Comparison of ENCODE assay signal across 22 cellular contexts in the genomic region with DNA sequence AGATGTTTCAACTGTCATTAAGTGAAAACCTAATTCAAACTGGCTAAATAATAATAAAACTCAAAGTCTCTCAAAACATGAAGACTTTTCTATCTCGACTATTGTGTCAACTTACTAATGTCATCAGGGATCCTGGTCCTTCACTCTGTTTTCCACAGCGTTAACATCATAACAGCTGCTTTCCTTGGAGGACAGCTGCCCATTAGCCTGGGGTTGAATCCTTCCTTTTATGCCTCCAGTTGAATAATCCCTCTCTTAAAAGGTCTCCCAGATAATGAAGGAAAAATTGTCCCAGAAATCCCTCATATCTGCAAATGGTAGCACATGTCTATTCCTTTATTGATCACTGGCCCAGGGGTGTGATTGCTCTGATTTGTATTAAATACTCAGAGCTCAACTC.
"Had no signal": no experiment of that assay in that cellular context is flagged by ENCODE, and none has a peak within 500 bp of the region (broad histone marks: within the 10 kb centered on the region; RNA-seq: fewer than 3 reads in every experiment).

No MANE protein-coding gene starts in this region.

- H3K36me3 ChIP-seq: left lung, right lobe of liver, uterus, WERI-Rb-1 had no signal

- H3K27ac ChIP-seq: left lung, parathyroid adenoma, right lobe of liver, testis, uterus, WERI-Rb-1 had no signal

- H3K79me2 ChIP-seq: parathyroid adenoma had no signal

- H3K4me3 ChIP-seq: left lung, right lobe of liver, smooth muscle cell, testis, uterus had no signal

- H3K27me3 Mint-ChIP-seq: activated naive CD8-positive, alpha-beta T cell treated with anti-CD3 and anti-CD28 coated beads, Interleukin-2, amount 10 ng/mL, durations not matched to agents 7 days and 5 days; activated T-cell treated with anti-CD3 and anti-CD28 coated beads, Interleukin-2, amount 50 U/mL, for 24 hours; natural killer cell treated with Interleukin-12 subunit alpha and Interleukin-12 subunit beta and Interleukin-15 and Interleukin-18, amount 100 ng/mL, for 72 hours; stimulated activated memory B cell treated with anti-CD40 and anti-IgM and Interleukin-4, amounts not matched to agents 10 μg/mL and 1 μg/mL and 100 μg/mL, for 72 hours had no signal

- H3K27ac Mint-ChIP-seq: activated naive CD4-positive, alpha-beta T cell treated with anti-CD3 and anti-CD28 coated beads for 36 hours; activated naive CD8-positive, alpha-beta T cell treated with anti-CD3 and anti-CD28 coated beads, Interleukin-2, amount 10 ng/mL, durations not matched to agents 7 days and 5 days; activated T-cell treated with anti-CD3 and anti-CD28 coated beads, Interleukin-2, amount 50 U/mL, for 24 hours; immature natural killer cell; mesothelial cell of epicardium; natural killer cell treated with Interleukin-12 subunit alpha and Interleukin-12 subunit beta and Interleukin-15 and Interleukin-18, amount 100 ng/mL, for 72 hours; stimulated activated memory B cell treated with anti-CD40 and anti-IgM and Interleukin-4, amounts not matched to agents 10 μg/mL and 1 μg/mL and 100 μg/mL, for 72 hours had no signal

- ATAC-seq: left lung; natural killer cell treated with Interleukin-12 subunit alpha and Interleukin-12 subunit beta and Interleukin-15 and Interleukin-18, amount 100 ng/mL, for 72 hours; right lobe of liver; stimulated activated memory B cell treated with anti-CD40 and anti-IgM and Interleukin-4, amounts not matched to agents 10 μg/mL and 1 μg/mL and 100 μg/mL, for 72 hours had no signal

- H3K9me3 Mint-ChIP-seq: activated naive CD4-positive, alpha-beta T cell treated with anti-CD3 and anti-CD28 coated beads for 36 hours; activated T-cell treated with anti-CD3 and anti-CD28 coated beads, Interleukin-2, amount 50 U/mL, for 24 hours; mesothelial cell of epicardium; stimulated activated memory B cell treated with anti-CD40 and anti-IgM and Interleukin-4, amounts not matched to agents 10 μg/mL and 1 μg/mL and 100 μg/mL, for 72 hours had no signal

- H3K4me3 Mint-ChIP-seq: activated naive CD4-positive, alpha-beta T cell treated with anti-CD3 and anti-CD28 coated beads for 36 hours; activated naive CD8-positive, alpha-beta T cell treated with anti-CD3 and anti-CD28 coated beads, Interleukin-2, amount 10 ng/mL, durations not matched to agents 7 days and 5 days; activated T-cell treated with anti-CD3 and anti-CD28 coated beads, Interleukin-2, amount 50 U/mL, for 24 hours; immature natural killer cell; mesothelial cell of epicardium; natural killer cell treated with Interleukin-12 subunit alpha and Interleukin-12 subunit beta and Interleukin-15 and Interleukin-18, amount 100 ng/mL, for 72 hours; stimulated activated memory B cell treated with anti-CD40 and anti-IgM and Interleukin-4, amounts not matched to agents 10 μg/mL and 1 μg/mL and 100 μg/mL, for 72 hours had no signal

- H3K4me1 ChIP-seq: left lung, parathyroid adenoma, right lobe of liver, testis, uterus had no signal

- H2AFZ ChIP-seq: parathyroid adenoma had no signal

- H3K27me3 ChIP-seq: left lung, right lobe of liver, testis, uterus had no signal

- H3K9me3 ChIP-seq: left lung, right lobe of liver, testis, uterus had no signal

- H3K36me3 Mint-ChIP-seq: activated naive CD8-positive, alpha-beta T cell treated with anti-CD3 and anti-CD28 coated beads, Interleukin-2, amount 10 ng/mL, durations not matched to agents 7 days and 5 days; immature natural killer cell; mesothelial cell of epicardium; natural killer cell treated with Interleukin-12 subunit alpha and Interleukin-12 subunit beta and Interleukin-15 and Interleukin-18, amount 100 ng/mL, for 72 hours; stimulated activated memory B cell treated with anti-CD40 and anti-IgM and Interleukin-4, amounts not matched to agents 10 μg/mL and 1 μg/mL and 100 μg/mL, for 72 hours had no signal

- H3K4me1 Mint-ChIP-seq: activated naive CD8-positive, alpha-beta T cell treated with anti-CD3 and anti-CD28 coated beads, Interleukin-2, amount 10 ng/mL, durations not matched to agents 7 days and 5 days; immature natural killer cell; mesothelial cell of epicardium; stimulated activated memory B cell treated with anti-CD40 and anti-IgM and Interleukin-4, amounts not matched to agents 10 μg/mL and 1 μg/mL and 100 μg/mL, for 72 hours had no signal

- DNase-seq: activated CD4-positive, alpha-beta T cell treated with anti-CD3 and anti-CD28 coated beads for 1 hour; activated naive CD4-positive, alpha-beta T cell treated with anti-CD3 and anti-CD28 coated beads for 36 hours; activated naive CD8-positive, alpha-beta T cell treated with anti-CD3 and anti-CD28 coated beads, Interleukin-2, amount 10 ng/mL, durations not matched to agents 7 days and 5 days; activated T-cell treated with anti-CD3 and anti-CD28 coated beads, Interleukin-2, amount 50 U/mL, for 24 hours; amniotic stem cell; cerebellar nuclear complex; cortex of kidney; foreskin fibroblast; immature natural killer cell; left lung; mammary epithelial cell; right lobe of liver; stimulated activated CD4-positive, alpha-beta T cell treated with anti-CD3 and anti-CD28 coated beads, Interleukin-15, amount 100 ng/mL, for 24 hours; testis; trophoblast cell; uterus; WERI-Rb-1 had no signal

- H3K4me2 ChIP-seq: smooth muscle cell had no signal
